16 cellular contexts compared by ENCODE assay signal in the genomic region with DNA sequence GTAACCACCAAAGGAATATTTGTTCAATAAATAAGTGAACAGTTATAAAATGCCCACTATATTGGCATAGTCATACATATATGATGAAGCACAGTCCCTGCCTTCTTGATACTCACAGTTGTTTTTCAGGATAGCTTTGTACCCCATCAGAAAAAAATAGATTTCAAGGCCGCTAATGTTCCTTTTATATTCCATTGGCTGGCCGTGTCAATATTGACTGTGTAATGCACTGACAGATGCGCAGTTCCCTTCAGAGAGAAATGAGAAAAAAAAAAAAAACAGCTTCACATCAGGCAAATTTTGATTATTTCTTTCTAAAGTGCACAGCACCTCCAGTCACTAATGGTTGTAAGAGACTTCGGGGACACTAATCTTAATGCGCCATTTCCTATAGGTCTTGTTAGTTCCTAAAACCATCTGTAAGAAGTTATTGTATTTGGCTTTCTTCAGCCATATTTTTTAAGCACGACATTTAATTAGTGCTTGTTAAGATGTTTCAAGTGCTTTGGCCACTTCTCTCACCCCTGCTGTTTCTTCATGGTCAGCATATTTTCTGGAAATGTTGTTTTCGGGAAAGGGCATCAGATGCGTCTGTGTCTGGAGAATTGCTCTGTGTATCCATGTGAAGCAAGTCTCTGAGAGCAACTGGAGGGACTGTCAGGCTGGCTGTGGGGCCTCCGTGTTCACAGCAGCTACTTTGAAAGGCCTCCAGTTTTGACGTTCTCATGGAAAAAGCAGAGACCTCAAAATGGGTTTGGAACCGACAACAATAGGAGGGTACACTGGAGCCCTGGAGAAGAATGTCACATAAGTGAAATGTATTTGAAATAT.
"Had no signal": no experiment of that assay in that cellular context is flagged by ENCODE, and none has a peak within 500 bp of the region (broad histone marks: within the 10 kb centered on the region; RNA-seq: fewer than 3 reads in every experiment).

No MANE protein-coding gene starts in this region.

- H3K27ac Mint-ChIP-seq: activated T-helper 17 cell treated with anti-CD3 and anti-CD28 coated beads, Interleukin-2, amount 50 U/mL, for 72 hours; natural killer cell; stimulated activated naive B cell treated with anti-CD40 and anti-IgM and Interleukin-4, amounts not matched to agents 10 μg/mL and 1 μg/mL and 100 μg/mL, for 72 hours had no signal

- H3K4me1 ChIP-seq: tibial artery had no signal

- H3K4me3 ChIP-seq: coronary artery, skin epidermis, tibial artery had no signal

- DNase-seq: activated CD4-positive, alpha-beta T cell treated with anti-CD3 and anti-CD28 coated beads, Interleukin-2, amount 50 U/mL, for 48 hours; activated naive CD4-positive, alpha-beta T cell treated with Interleukin-2 at 50 U/mL for 16 hours; anterior cingulate cortex; brain microvascular endothelial cell; foreskin fibroblast; mesendoderm; natural killer cell; occipital lobe; stimulated activated CD4-positive, alpha-beta T cell treated with anti-CD3 and anti-CD28 coated beads, Interleukin-15, amount 100 ng/mL, for 24 hours; stimulated activated CD4-positive, alpha-beta T cell treated with anti-CD3 and anti-CD28 coated beads, Interleukin-4, amount 100 ng/mL, for 1 hour; stimulated activated naive B cell treated with anti-CD40 and anti-IgM and Interleukin-4, amounts not matched to agents 10 μg/mL and 1 μg/mL and 100 μg/mL, for 72 hours; tibial artery had no signal

- H3K36me3 ChIP-seq: brain microvascular endothelial cell, tibial artery had no signal

- H3K27ac ChIP-seq: brain microvascular endothelial cell, coronary artery, skin epidermis, tibial artery had no signal

- H3K9me3 ChIP-seq: tibial artery had no signal

- ATAC-seq: activated T-helper 17 cell treated with anti-CD3 and anti-CD28 coated beads, Interleukin-2, amount 50 U/mL, for 72 hours; natural killer cell; stimulated activated naive B cell treated with anti-CD40 and anti-IgM and Interleukin-4, amounts not matched to agents 10 μg/mL and 1 μg/mL and 100 μg/mL, for 72 hours had no signal

- H3K9me3 Mint-ChIP-seq: activated T-helper 17 cell treated with anti-CD3 and anti-CD28 coated beads, Interleukin-2, amount 50 U/mL, for 72 hours; central memory CD8-positive, alpha-beta T cell; natural killer cell; stimulated activated naive B cell treated with anti-CD40 and anti-IgM and Interleukin-4, amounts not matched to agents 10 μg/mL and 1 μg/mL and 100 μg/mL, for 72 hours had no signal

- H3K4me3 Mint-ChIP-seq: activated T-helper 17 cell treated with anti-CD3 and anti-CD28 coated beads, Interleukin-2, amount 50 U/mL, for 72 hours; central memory CD8-positive, alpha-beta T cell; natural killer cell; stimulated activated naive B cell treated with anti-CD40 and anti-IgM and Interleukin-4, amounts not matched to agents 10 μg/mL and 1 μg/mL and 100 μg/mL, for 72 hours had no signal

- H3K4me1 Mint-ChIP-seq: central memory CD8-positive, alpha-beta T cell; natural killer cell; stimulated activated naive B cell treated with anti-CD40 and anti-IgM and Interleukin-4, amounts not matched to agents 10 μg/mL and 1 μg/mL and 100 μg/mL, for 72 hours had no signal

- H3K36me3 Mint-ChIP-seq: stimulated activated naive B cell treated with anti-CD40 and anti-IgM and Interleukin-4, amounts not matched to agents 10 μg/mL and 1 μg/mL and 100 μg/mL, for 72 hours had no signal
